ENCODE assay signal across 1 cellular context in the genomic region with DNA sequence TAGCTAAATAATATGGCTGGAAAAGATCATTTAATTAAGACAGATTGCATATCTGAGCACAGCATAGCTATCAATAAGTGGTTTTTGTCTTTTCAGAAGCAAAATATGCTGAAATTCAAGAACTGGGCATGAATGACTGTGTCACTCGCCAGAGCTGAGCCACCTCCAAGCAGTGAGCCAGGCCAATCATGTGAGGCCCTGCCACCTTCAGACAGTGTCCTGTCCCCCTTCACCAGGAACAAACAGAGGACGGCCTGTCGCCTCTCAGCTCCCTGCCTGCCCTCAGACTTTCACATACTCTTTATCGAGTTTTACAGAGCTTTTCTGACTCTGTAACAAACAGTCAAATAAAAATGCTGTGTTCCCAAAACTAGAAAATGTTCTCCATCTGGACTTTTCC.
TF ChIP-seq lines count a peak whose summit lies in the region.

No MANE protein-coding gene starts in this region.

TF ChIP-seq in SK-N-SH treated with all-trans-retinoic acid at 6 μM for 48 hours, 23 proteins besides CTCF, POLR2A, EP300 and RAD21 (continued from another document):
- TF ChIP-seq ZFP30 (CRISPR knock-in tag; IDR thresholded peaks at IDR 0.05) (no peak), ISL1 (CRISPR knock-in tag; IDR thresholded peaks at IDR 0.05) (no peak), ZNF70 (CRISPR knock-in tag; IDR thresholded peaks at IDR 0.05) (no peak), ESRRG (CRISPR knock-in tag; IDR thresholded peaks at IDR 0.05) (no peak), ZFP3 (CRISPR knock-in tag; IDR thresholded peaks at IDR 0.05) (no peak), TCF4 (CRISPR knock-in tag; IDR thresholded peaks at IDR 0.05; ENCODE audit: borderline replicate concordance) (no peak), TOX (CRISPR knock-in tag; IDR thresholded peaks at IDR 0.05; ENCODE audit: borderline replicate concordance) (no peak)
- TF ChIP-seq, protein P1, sequence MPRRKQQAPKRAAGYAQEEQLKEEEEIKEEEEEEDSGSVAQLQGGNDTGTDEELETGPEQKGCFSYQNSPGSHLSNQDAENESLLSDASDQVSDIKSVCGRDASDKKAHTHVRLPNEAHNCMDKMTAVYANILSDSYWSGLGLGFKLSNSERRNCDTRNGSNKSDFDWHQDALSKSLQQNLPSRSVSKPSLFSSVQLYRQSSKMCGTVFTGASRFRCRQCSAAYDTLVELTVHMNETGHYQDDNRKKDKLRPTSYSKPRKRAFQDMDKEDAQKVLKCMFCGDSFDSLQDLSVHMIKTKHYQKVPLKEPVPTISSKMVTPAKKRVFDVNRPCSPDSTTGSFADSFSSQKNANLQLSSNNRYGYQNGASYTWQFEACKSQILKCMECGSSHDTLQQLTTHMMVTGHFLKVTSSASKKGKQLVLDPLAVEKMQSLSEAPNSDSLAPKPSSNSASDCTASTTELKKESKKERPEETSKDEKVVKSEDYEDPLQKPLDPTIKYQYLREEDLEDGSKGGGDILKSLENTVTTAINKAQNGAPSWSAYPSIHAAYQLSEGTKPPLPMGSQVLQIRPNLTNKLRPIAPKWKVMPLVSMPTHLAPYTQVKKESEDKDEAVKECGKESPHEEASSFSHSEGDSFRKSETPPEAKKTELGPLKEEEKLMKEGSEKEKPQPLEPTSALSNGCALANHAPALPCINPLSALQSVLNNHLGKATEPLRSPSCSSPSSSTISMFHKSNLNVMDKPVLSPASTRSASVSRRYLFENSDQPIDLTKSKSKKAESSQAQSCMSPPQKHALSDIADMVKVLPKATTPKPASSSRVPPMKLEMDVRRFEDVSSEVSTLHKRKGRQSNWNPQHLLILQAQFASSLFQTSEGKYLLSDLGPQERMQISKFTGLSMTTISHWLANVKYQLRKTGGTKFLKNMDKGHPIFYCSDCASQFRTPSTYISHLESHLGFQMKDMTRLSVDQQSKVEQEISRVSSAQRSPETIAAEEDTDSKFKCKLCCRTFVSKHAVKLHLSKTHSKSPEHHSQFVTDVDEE (CRISPR knock-in tag; IDR thresholded peaks at IDR 0.05): no peak
- TF ChIP-seq, protein P2, sequence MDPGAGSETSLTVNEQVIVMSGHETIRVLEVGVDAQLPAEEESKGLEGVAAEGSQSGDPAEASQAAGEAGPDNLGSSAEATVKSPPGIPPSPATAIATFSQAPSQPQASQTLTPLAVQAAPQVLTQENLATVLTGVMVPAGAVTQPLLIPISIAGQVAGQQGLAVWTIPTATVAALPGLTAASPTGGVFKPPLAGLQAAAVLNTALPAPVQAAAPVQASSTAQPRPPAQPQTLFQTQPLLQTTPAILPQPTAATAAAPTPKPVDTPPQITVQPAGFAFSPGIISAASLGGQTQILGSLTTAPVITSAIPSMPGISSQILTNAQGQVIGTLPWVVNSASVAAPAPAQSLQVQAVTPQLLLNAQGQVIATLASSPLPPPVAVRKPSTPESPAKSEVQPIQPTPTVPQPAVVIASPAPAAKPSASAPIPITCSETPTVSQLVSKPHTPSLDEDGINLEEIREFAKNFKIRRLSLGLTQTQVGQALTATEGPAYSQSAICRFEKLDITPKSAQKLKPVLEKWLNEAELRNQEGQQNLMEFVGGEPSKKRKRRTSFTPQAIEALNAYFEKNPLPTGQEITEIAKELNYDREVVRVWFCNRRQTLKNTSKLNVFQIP (CRISPR knock-in tag; IDR thresholded peaks at IDR 0.05; ENCODE audit: borderline replicate concordance, low read depth): no peak
